19 cellular contexts compared by ENCODE assay signal in the genomic region with DNA sequence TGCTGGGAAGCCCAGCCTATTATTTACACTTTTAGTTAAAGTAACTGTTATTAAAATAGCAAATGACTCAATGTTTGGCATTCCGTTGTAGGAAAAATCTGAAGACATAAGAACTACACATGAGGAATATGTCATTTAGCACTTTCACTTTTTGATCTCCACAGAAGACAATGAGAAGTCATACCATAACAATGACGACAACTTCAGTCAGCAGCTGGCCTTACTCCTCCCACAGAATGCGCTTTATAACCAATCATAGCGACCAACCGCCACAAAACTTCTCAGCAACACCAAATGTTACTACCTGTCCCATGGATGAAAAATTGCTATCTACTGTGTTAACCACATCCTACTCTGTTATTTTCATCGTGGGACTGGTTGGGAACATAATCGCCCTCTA. TPM values are rescaled to one million over a fixed set of nuclear protein-coding genes. Genes with fewer than 3 reads are reported as not detected.
DNase-seq lines count a peak whose midpoint lies in the region; ATAC-seq, FAIRE-seq and TF ChIP-seq lines count a peak whose summit lies in the region.
"Had no signal": no experiment of that assay in that cellular context is flagged by ENCODE, and none has a peak within 500 bp of the region (broad histone marks: within the 10 kb centered on the region; RNA-seq: fewer than 3 reads in every experiment).

No MANE protein-coding gene starts in this region.

- TF ChIP-seq CTCF in GM23338 (conservative IDR thresholded peaks at IDR 0.05; ENCODE audit: low read depth in 2 of 2) = no peak

- no peaks in the 10 kb centered on the region for H3K9me2 ChIP-seq in GM23338 (ENCODE audit: insufficient read depth)

- no peak overlapping the region; the same call in 1 of the 2 replicates for H3K4me2 ChIP-seq in GM23338

- H3K4me3 ChIP-seq in GM23338 = no peak overlapping the region
- H3K4me3 ChIP-seq in small intestine (ENCODE audit: low read depth in 1 of 2, low read length in 2 of 2) = no peak overlapping the region
- no peak overlapping the region for H3K4me3 ChIP-seq in MG63
- H3K4me3 ChIP-seq: adrenal gland, left ventricle myocardium inferior, SJCRH30, testis had no signal

- H3K9me3 ChIP-seq in small intestine (ENCODE audit: control insufficient read depth, low read depth) (no peaks in the 10 kb centered on the region), MG63 (no peaks in the 10 kb centered on the region)
- H3K9me3 ChIP-seq: adrenal gland, left ventricle myocardium inferior, SJCRH30, testis had no signal

- H3K36me3 ChIP-seq in GM23338 (ENCODE audit: insufficient read depth) = no peaks in the 10 kb centered on the region
- no peaks in the 10 kb centered on the region for H3K36me3 ChIP-seq in small intestine (ENCODE audit: control insufficient read depth in 2 of 2, insufficient read depth in 2 of 2, low read length in 2 of 2)
- H3K36me3 ChIP-seq in MG63 = no peaks in the 10 kb centered on the region
- H3K36me3 ChIP-seq: adrenal gland, left ventricle myocardium inferior, SJCRH30 had no signal

- H3K27me3 ChIP-seq in GM23338 (ENCODE audit: insufficient read depth) (no peaks in the 10 kb centered on the region), small intestine (ENCODE audit: control insufficient read depth in 2 of 2, insufficient read depth in 2 of 2, low read length in 2 of 2) (no peaks in the 10 kb centered on the region), MG63 (no peaks in the 10 kb centered on the region)
- H3K27me3 ChIP-seq: adrenal gland, SJCRH30, testis had no signal

- H3K27me3 Mint-ChIP-seq in GM23338 (ENCODE audit: insufficient read depth, low read depth, poor library complexity) = no peaks in the 10 kb centered on the region
- no peaks in the 10 kb centered on the region for H3K27me3 Mint-ChIP-seq in central memory CD8-positive, alpha-beta T cell
- H3K27me3 Mint-ChIP-seq: naive B cell, progenitor cell of endocrine pancreas had no signal

- peaks cover 6% of the 10 kb centered on the region; the same call in 2 of the 3 replicates for H3K4me1 Mint-ChIP-seq in GM23338
- peaks cover 30% of the 10 kb centered on the region for H3K4me1 Mint-ChIP-seq in central memory CD8-positive, alpha-beta T cell

- no peak overlapping the region for H3K27ac Mint-ChIP-seq in GM23338
- H3K27ac Mint-ChIP-seq in central memory CD8-positive, alpha-beta T cell (ENCODE audit: low read depth) = peak overlapping the region; percentile 5
- H3K27ac Mint-ChIP-seq: progenitor cell of endocrine pancreas had no signal

- no peak for FAIRE-seq in small intestine (lab: Jason Lieb, UNC)

- DNase-seq in activated naive CD4-positive, alpha-beta T cell treated with Interleukin-2 at 50 U/mL for 16 hours = peak; percentile 11
- no peak for DNase-seq in activated naive CD4-positive, alpha-beta T cell (lab: John Stamatoyannopoulos, UW)
- DNase-seq in GM23338 (ENCODE audit: low spot score) (peak; percentile 4), small intestine (peak; percentile 42), mucosa of gallbladder (ENCODE audit: low spot score) (no peak), MG63 (no peak)
- DNase-seq in central memory CD8-positive, alpha-beta T cell (ENCODE audit: low spot score in 2 of 2) = peak in 1 of 2 donors; percentile 33
- DNase-seq: activated CD8-positive, alpha-beta memory T cell treated with anti-CD3 and anti-CD28 coated beads for 24 hours; adrenal gland; AML-193; erythroblast; left ventricle myocardium inferior; naive B cell; NCI-H187; NCI-H510A treated with DMSO at 0.1 percent for 48 hours; SJCRH30; testis had no signal

- no peaks in the 10 kb centered on the region for H3K36me3 Mint-ChIP-seq in GM23338 (ENCODE audit: low read depth)
- H3K36me3 Mint-ChIP-seq in central memory CD8-positive, alpha-beta T cell (ENCODE audit: insufficient read depth) = peaks cover 1% of the 10 kb centered on the region
- H3K36me3 Mint-ChIP-seq: naive B cell had no signal

- H3K27ac ChIP-seq in GM23338 (ENCODE audit: low read depth) (no peak overlapping the region), small intestine (ENCODE audit: low read depth in 1 of 2, low read length in 1 of 2) (no peak overlapping the region)
- H3K27ac ChIP-seq: adrenal gland, left ventricle myocardium inferior, SJCRH30, testis had no signal

- no peak overlapping the region for H2AFZ ChIP-seq in GM23338

- 78 to 83% (median 81%) methylated on average over 7 of the region's 7 CpGs for WGBS in small intestine, 3 donors

- H4K20me1 ChIP-seq in GM23338 (replicated peaks; ENCODE audit: insufficient read depth) = no peaks in the 10 kb centered on the region

- no peaks in the 10 kb centered on the region for H3F3A ChIP-seq in GM23338 (replicated peaks; ENCODE audit: low read depth)

- ATAC-seq in GM23338 = no peak
- peak; percentile 94 for ATAC-seq in central memory CD8-positive, alpha-beta T cell (replicated peaks; ENCODE audit: extremely low read depth, poor library complexity, severe bottlenecking)
- ATAC-seq in HG03196 (IDR thresholded peaks at IDR 0.05; ENCODE audit: unreplicated experiment) = no peak

- no peaks in the 10 kb centered on the region for H3K9me3 Mint-ChIP-seq in GM23338
- no peaks in the 10 kb centered on the region for H3K9me3 Mint-ChIP-seq in central memory CD8-positive, alpha-beta T cell

- H3K79me2 ChIP-seq in GM23338 (replicated peaks; ENCODE audit: insufficient read depth) = no peaks in the 10 kb centered on the region

- H3K4me1 ChIP-seq in GM23338 (ENCODE audit: insufficient read depth) = 0 out of 2 replicates have a peak, but pooled peaks cover 4% of the 10 kb centered on the region
- no peaks in the 10 kb centered on the region for H3K4me1 ChIP-seq in small intestine (ENCODE audit: control insufficient read depth in 2 of 2, insufficient read depth in 1 of 2, low read depth in 1 of 2, low read length in 1 of 2)
- H3K4me1 ChIP-seq: SJCRH30, testis had no signal

- no peak overlapping the region for H3K4me3 Mint-ChIP-seq in GM23338
- peak overlapping the region; percentile 47 for H3K4me3 Mint-ChIP-seq in central memory CD8-positive, alpha-beta T cell
- H3K4me3 Mint-ChIP-seq: naive B cell had no signal

TF ChIP-seq in GM23338, 12 proteins besides CTCF, POLR2A, EP300 and RAD21 (continues in another document):
- TF ChIP-seq, protein P1, sequence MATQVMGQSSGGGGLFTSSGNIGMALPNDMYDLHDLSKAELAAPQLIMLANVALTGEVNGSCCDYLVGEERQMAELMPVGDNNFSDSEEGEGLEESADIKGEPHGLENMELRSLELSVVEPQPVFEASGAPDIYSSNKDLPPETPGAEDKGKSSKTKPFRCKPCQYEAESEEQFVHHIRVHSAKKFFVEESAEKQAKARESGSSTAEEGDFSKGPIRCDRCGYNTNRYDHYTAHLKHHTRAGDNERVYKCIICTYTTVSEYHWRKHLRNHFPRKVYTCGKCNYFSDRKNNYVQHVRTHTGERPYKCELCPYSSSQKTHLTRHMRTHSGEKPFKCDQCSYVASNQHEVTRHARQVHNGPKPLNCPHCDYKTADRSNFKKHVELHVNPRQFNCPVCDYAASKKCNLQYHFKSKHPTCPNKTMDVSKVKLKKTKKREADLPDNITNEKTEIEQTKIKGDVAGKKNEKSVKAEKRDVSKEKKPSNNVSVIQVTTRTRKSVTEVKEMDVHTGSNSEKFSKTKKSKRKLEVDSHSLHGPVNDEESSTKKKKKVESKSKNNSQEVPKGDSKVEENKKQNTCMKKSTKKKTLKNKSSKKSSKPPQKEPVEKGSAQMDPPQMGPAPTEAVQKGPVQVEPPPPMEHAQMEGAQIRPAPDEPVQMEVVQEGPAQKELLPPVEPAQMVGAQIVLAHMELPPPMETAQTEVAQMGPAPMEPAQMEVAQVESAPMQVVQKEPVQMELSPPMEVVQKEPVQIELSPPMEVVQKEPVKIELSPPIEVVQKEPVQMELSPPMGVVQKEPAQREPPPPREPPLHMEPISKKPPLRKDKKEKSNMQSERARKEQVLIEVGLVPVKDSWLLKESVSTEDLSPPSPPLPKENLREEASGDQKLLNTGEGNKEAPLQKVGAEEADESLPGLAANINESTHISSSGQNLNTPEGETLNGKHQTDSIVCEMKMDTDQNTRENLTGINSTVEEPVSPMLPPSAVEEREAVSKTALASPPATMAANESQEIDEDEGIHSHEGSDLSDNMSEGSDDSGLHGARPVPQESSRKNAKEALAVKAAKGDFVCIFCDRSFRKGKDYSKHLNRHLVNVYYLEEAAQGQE (IDR thresholded peaks at IDR 0.05; ENCODE audit: unreplicated experiment) = no peak
- TF ChIP-seq ZNF331 (CRISPR knock-in tag; IDR thresholded peaks at IDR 0.05; ENCODE audit: low read depth) (no peak), ZNF114 (CRISPR knock-in tag; IDR thresholded peaks at IDR 0.05) (no peak)

RNA-seq across cellular contexts. Expression of a gene that starts 6.7 kb away (rescaled TPM):
- not detected in 2 replicates for total RNA-seq in GM23338 (2014; rRNA removed; shearing (Covaris generic))
- polyA plus RNA-seq in GM23338 (2016; fragmentation: Nextera tagmentation; extraction: Ambion mirVana) (0.17 and 0.55 TPM in 2 replicates), small intestine (1 to 10 TPM in 2 of 3 donors, under 1 TPM in 1; 0.45 to 8.6 (median 4.9) TPM)
- 20.9 TPM for total RNA-seq in mucosa of gallbladder
- total RNA-seq in MG63 (2014; rRNA removed; shearing (Covaris generic); ENCODE audit: low replicate concordance) = not detected in 2 replicates
- total RNA-seq: progenitor cell of endocrine pancreas, SJCRH30 had no signal

RNA-seq across cellular contexts. Expression of a gene that starts 28.5 kb away (rescaled TPM):
- total RNA-seq in GM23338 (2014; rRNA removed; shearing (Covaris generic)) = not detected in 2 replicates
- polyA plus RNA-seq in GM23338 (2016; fragmentation: Nextera tagmentation; extraction: Ambion mirVana) = 0.32 and 0.35 TPM in 2 replicates
- polyA plus RNA-seq in small intestine = under 1 TPM in 2 of 3 donors, not detected in 1; 0.19 to 0.81 TPM
- total RNA-seq in mucosa of gallbladder = 1.2 TPM
- not detected in 2 replicates for total RNA-seq in MG63 (2014; rRNA removed; shearing (Covaris generic); ENCODE audit: low replicate concordance)
- total RNA-seq: progenitor cell of endocrine pancreas, SJCRH30 had no signal

Comparison
In these comparisons a context has a peak if more than half of its experiments do, and no peak if none do; other contexts are left out.
1. DNase-seq: peak in activated naive CD4-positive, alpha-beta T cell treated with Interleukin-2 at 50 U/mL for 16 hours (single experiment), GM23338 (single experiment) and small intestine (single experiment); none in activated naive CD4-positive, alpha-beta T cell (0 of 4), mucosa of gallbladder (single experiment) and MG63 (single experiment).
2. RNA of a gene that starts 6.7 kb away (total RNA-seq): 20.9 TPM in mucosa of gallbladder (single experiment); not detected in GM23338 and not detected in MG63; every median in the first group is over 10 times any median in the second.